In genomic region chr20:2800590-2801458, GRCh38 we compare ENCODE assay signal across 1 cellular context.
TF ChIP-seq lines count a peak whose summit lies in the region.

Gene CPXM1 (minus strand): TSS chr20:2800627. CDS start chr20:2800572, 55 bp downstream.

TF ChIP-seq in SK-N-SH, 30 proteins besides CTCF, POLR2A, EP300 and RAD21 (continued from another document):
- TF ChIP-seq CHD2 (IDR thresholded peaks at IDR 0.05; ENCODE audit: low read length, partially characterized antibody) (no peak), SMC3 (IDR thresholded peaks at IDR 0.05; ENCODE audit: low read depth, low read length) (0 out of 2 replicates have a peak, but pooled peaks have one; percentile 9)
